25 cellular contexts compared by ENCODE assay signal in the genomic region with DNA sequence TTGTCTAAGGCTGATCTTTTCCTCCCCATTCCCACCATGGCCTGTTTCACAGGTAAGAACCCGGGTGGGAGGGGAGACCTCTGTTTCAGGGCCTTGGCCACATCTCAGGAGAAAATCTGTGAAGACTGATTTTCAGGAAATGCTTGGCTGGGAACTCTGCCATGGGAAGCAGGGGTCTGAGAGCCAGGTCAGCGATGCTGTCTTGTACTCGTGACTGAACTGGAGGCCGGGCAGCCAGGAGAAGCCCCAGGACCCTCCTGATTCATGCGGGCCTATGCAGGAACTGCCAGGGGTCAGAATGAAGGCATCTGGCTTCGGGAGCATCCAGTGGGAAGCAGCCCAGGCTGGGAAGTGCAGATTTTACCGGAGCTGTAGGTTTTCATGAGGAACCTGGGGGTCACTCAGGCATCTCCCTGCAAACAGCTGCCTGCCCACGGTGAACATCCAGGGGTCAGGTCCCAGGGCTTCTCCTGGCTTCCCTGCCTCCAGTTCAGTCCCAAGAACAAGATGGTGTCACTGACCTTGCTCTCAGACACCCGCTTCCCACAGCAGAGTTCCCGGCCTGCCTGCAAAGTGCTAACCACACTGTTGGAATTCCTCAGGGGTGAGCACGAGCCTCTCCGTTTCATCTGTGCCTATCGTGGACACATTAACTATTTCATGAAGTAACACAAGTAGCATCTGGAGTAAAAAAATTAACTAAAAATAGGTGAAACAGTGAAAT.
DNase-seq lines count a peak whose midpoint lies in the region; ATAC-seq and TF ChIP-seq lines count a peak whose summit lies in the region.
"Had no signal": no experiment of that assay in that cellular context is flagged by ENCODE, and none has a peak within 500 bp of the region (broad histone marks: within the 10 kb centered on the region; RNA-seq: fewer than 3 reads in every experiment).

No MANE protein-coding gene starts in this region.

- H3K4me3 ChIP-seq in smooth muscle cell: no peak overlapping the region
- no peak overlapping the region for H3K4me3 ChIP-seq in MG63
- H3K4me3 ChIP-seq: adrenal gland, HAP-1, heart left ventricle had no signal

- intact Hi-C loops in MCF 10A (cut with micrococcal nuclease): no loop called here

- peak; percentile 56 for DNase-seq in EL
- DNase-seq in kidney tubule cell (ENCODE audit: low spot score): peak; percentile 60
- no peak for DNase-seq in smooth muscle cell (lab: John Stamatoyannopoulos, UW; ENCODE audit: unreplicated experiment)
- no peak for DNase-seq in activated T-cell treated with anti-CD3 and anti-CD28 coated beads for 4 hours
- no peak for DNase-seq in MCF 10A (ENCODE audit: unreplicated experiment)
- no peak for DNase-seq in MG63
- DNase-seq: activated B cell treated with CpG ODN at 0.5 μM for 24 hours; activated CD4-positive, alpha-beta memory T cell treated with anti-CD3 and anti-CD28 coated beads for 36 hours; activated gamma-delta T cell treated with Interleukin-2 at 50 U/mL for 16 hours; CD8-positive, alpha-beta memory T cell; DMS53; effector CD8-positive, alpha-beta T cell; heart left ventricle; NCI-H1092 treated with DMSO at 0.1 percent for 48 hours; NCI-H2081; NCI-H510A treated with DMSO at 0.1 percent for 48 hours; NK-92 treated with Interleukin-12 subunit alpha and Interleukin-12 subunit beta, amount 100 ng/mL, for 24 hours; occipital lobe; right cardiac atrium; SK-N-SH had no signal

- H3K9me3 Mint-ChIP-seq in brain: peaks cover 0 to 12% (median 7%) of the 10 kb centered on the region in 5 experiments
- no peaks in the 10 kb centered on the region for H3K9me3 Mint-ChIP-seq in MCF 10A (ENCODE audit: unreplicated experiment)
- H3K9me3 Mint-ChIP-seq: activated B cell treated with CpG ODN at 0.5 μM for 24 hours; activated CD4-positive, alpha-beta memory T cell treated with anti-CD3 and anti-CD28 coated beads for 36 hours; CD8-positive, alpha-beta memory T cell; central memory CD8-positive, alpha-beta T cell had no signal

- H4K20me1 ChIP-seq in smooth muscle cell (ENCODE audit: low read depth): no peaks in the 10 kb centered on the region

- H3K9me3 ChIP-seq in smooth muscle cell (replicated peaks; ENCODE audit: low read depth) (no peaks in the 10 kb centered on the region), MG63 (no peaks in the 10 kb centered on the region)
- H3K9me3 ChIP-seq: adrenal gland, HAP-1, heart left ventricle, SK-N-SH had no signal

- no peaks in the 10 kb centered on the region for H3K79me2 ChIP-seq in smooth muscle cell (ENCODE audit: low read depth)

- peak overlapping the region; percentile 72 for H2AFZ ChIP-seq in smooth muscle cell (ENCODE audit: low read depth)

- peaks cover 31% of the 10 kb centered on the region for H3K27me3 Mint-ChIP-seq in brain
- no peaks in the 10 kb centered on the region for H3K27me3 Mint-ChIP-seq in MCF 10A (ENCODE audit: insufficient read depth, unreplicated experiment)

- H3F3A ChIP-seq in smooth muscle cell (ENCODE audit: low read depth): peaks cover 9% of the 10 kb centered on the region

- POLR2A ChIA-PET in MCF 10A (lab: Yijun Ruan, JAX): no interaction called here

- peak overlapping the region; percentile 21 for H3K4me2 ChIP-seq in smooth muscle cell
- H3K4me2 ChIP-seq: SK-N-SH had no signal

- H3K4me3 Mint-ChIP-seq in brain (no peak overlapping the region), MCF 10A (ENCODE audit: unreplicated experiment) (no peak overlapping the region)
- H3K4me3 Mint-ChIP-seq: activated B cell treated with CpG ODN at 0.5 μM for 24 hours; activated CD4-positive, alpha-beta memory T cell treated with anti-CD3 and anti-CD28 coated beads for 36 hours; CD8-positive, alpha-beta memory T cell; central memory CD8-positive, alpha-beta T cell had no signal

- no peaks in the 10 kb centered on the region for H3K36me3 Mint-ChIP-seq in brain
- H3K36me3 Mint-ChIP-seq in MCF 10A (ENCODE audit: insufficient read depth, unreplicated experiment): peaks cover 6% of the 10 kb centered on the region
- H3K36me3 Mint-ChIP-seq: activated CD4-positive, alpha-beta memory T cell treated with anti-CD3 and anti-CD28 coated beads for 36 hours; CD8-positive, alpha-beta memory T cell had no signal

- H3K27ac Mint-ChIP-seq in brain (peak overlapping the region in 3 of 5 experiments; percentile 8 to 82 (median 16)), MCF 10A (ENCODE audit: low read depth, unreplicated experiment) (no peak overlapping the region)
- H3K27ac Mint-ChIP-seq: activated B cell treated with CpG ODN at 0.5 μM for 24 hours; activated CD4-positive, alpha-beta memory T cell treated with anti-CD3 and anti-CD28 coated beads for 36 hours; CD8-positive, alpha-beta memory T cell had no signal

- H3K27me3 ChIP-seq in smooth muscle cell (ENCODE audit: low read depth) (no peaks in the 10 kb centered on the region), MG63 (no peaks in the 10 kb centered on the region)
- H3K27me3 ChIP-seq: heart left ventricle had no signal

- H3K36me3 ChIP-seq in smooth muscle cell (ENCODE audit: low read depth): no peaks in the 10 kb centered on the region
- no peaks in the 10 kb centered on the region for H3K36me3 ChIP-seq in MG63
- H3K36me3 ChIP-seq: adrenal gland, HAP-1, heart left ventricle had no signal

- H3K4me1 Mint-ChIP-seq in brain (peaks cover 35% of the 10 kb centered on the region), MCF 10A (ENCODE audit: insufficient read depth, unreplicated experiment) (no peaks in the 10 kb centered on the region)
- H3K4me1 Mint-ChIP-seq: activated B cell treated with CpG ODN at 0.5 μM for 24 hours; CD8-positive, alpha-beta memory T cell; central memory CD8-positive, alpha-beta T cell had no signal

- H3K27ac ChIP-seq in smooth muscle cell (ENCODE audit: low read depth): peak overlapping the region; percentile 54
- H3K27ac ChIP-seq: adrenal gland, heart left ventricle had no signal

- no peaks in the 10 kb centered on the region for H3K4me1 ChIP-seq in smooth muscle cell (ENCODE audit: low read depth)
- H3K4me1 ChIP-seq: adrenal gland, HAP-1 had no signal

- H3K9ac ChIP-seq in smooth muscle cell (ENCODE audit: low read depth): peak overlapping the region; percentile 35
- H3K9ac ChIP-seq: SK-N-SH had no signal

- ATAC-seq in GM21528 (IDR thresholded peaks at IDR 0.05; ENCODE audit: low FRiP score, unreplicated experiment): no peak
- ATAC-seq: right cardiac atrium had no signal

- 55% methylated on average over 13 of the region's 13 CpGs for WGBS in smooth muscle cell (ENCODE audit: low lambda C conversion rate)

- TF ChIP-seq CTCF in brain (conservative IDR thresholded peaks at IDR 0.05) (no peak), smooth muscle cell (IDR thresholded peaks at IDR 0.05; ENCODE audit: borderline replicate concordance, insufficient read depth, poor library complexity, severe bottlenecking) (no peak), MCF 10A (IDR thresholded peaks at IDR 0.05; ENCODE audit: unreplicated experiment) (no peak)

- CTCF ChIA-PET in MCF 10A (lab: Yijun Ruan, JAX): no interaction called here

- no TSS peak for BruUV-seq in MCF 10A (replicated peaks; lab: Mats Ljungman, UMichigan)

Comparison
In these comparisons a context has a peak if more than half of its experiments do, and no peak if none do; other contexts are left out.
1. DNase-seq: peak in EL (single experiment) and kidney tubule cell (single experiment); none in smooth muscle cell (single experiment), activated T-cell treated with anti-CD3 and anti-CD28 coated beads for 4 hours (single experiment), MCF 10A (single experiment) and MG63 (single experiment).